2 cellular contexts compared by ENCODE assay signal in genomic region chr22:43100223-43100622, GRCh38.
TF ChIP-seq lines count a peak whose summit lies in the region.

No MANE protein-coding gene starts in this region.

TF ChIP-seq in GM12878, 131 proteins besides CTCF, POLR2A, EP300 and RAD21:
- TF ChIP-seq BHLHE40 (IDR thresholded peaks at IDR 0.05; ENCODE audit: borderline replicate concordance in 1 of 2, low read depth in 2 of 2, low read length in 1 of 2), result peak in 1 of 2 experiments; percentile 18; a peak in 1 of 4 replicates
- no peak for TF ChIP-seq BMI1 (IDR thresholded peaks at IDR 0.05; ENCODE audit: borderline replicate concordance)
- peak; percentile 13; the same call in 1 of the 2 replicates for TF ChIP-seq RUNX3 (IDR thresholded peaks at IDR 0.05; ENCODE audit: low read length)
- TF ChIP-seq, protein P1, sequence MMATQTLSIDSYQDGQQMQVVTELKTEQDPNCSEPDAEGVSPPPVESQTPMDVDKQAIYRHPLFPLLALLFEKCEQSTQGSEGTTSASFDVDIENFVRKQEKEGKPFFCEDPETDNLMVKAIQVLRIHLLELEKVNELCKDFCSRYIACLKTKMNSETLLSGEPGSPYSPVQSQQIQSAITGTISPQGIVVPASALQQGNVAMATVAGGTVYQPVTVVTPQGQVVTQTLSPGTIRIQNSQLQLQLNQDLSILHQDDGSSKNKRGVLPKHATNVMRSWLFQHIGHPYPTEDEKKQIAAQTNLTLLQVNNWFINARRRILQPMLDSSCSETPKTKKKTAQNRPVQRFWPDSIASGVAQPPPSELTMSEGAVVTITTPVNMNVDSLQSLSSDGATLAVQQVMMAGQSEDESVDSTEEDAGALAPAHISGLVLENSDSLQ (IDR thresholded peaks at IDR 0.05), result 0 out of 2 replicates have a peak, but pooled peaks have one; percentile 16
- no peak for TF ChIP-seq SIN3A (IDR thresholded peaks at IDR 0.05; ENCODE audit: low read depth, low read length)
- TF ChIP-seq EED (IDR thresholded peaks at IDR 0.05; ENCODE audit: low read depth), result peak; percentile 25; the same call in 1 of the 2 replicates
- no peak for TF ChIP-seq SIX5 (IDR thresholded peaks at IDR 0.05; ENCODE audit: low read depth, low read length, severe bottlenecking)

TF ChIP-seq in SK-N-SH treated with all-trans-retinoic acid at 6 μM for 48 hours, 23 proteins besides CTCF, POLR2A, EP300 and RAD21:
- TF ChIP-seq CSDC2 (CRISPR knock-in tag; IDR thresholded peaks at IDR 0.05) (no peak), GLIS3 (CRISPR knock-in tag; IDR thresholded peaks at IDR 0.05) (no peak), ZC3H10 (CRISPR knock-in tag; IDR thresholded peaks at IDR 0.05) (no peak), RARB (CRISPR knock-in tag; IDR thresholded peaks at IDR 0.05) (no peak), PATZ1 (CRISPR knock-in tag; IDR thresholded peaks at IDR 0.05; ENCODE audit: borderline replicate concordance) (no peak), ZFP3 (CRISPR knock-in tag; IDR thresholded peaks at IDR 0.05) (no peak), ZFP30 (CRISPR knock-in tag; IDR thresholded peaks at IDR 0.05) (no peak), TOX (CRISPR knock-in tag; IDR thresholded peaks at IDR 0.05; ENCODE audit: borderline replicate concordance) (no peak), TCF4 (CRISPR knock-in tag; IDR thresholded peaks at IDR 0.05; ENCODE audit: borderline replicate concordance) (no peak), OSR1 (CRISPR knock-in tag; IDR thresholded peaks at IDR 0.05) (no peak), PPARA (CRISPR knock-in tag; IDR thresholded peaks at IDR 0.05; ENCODE audit: borderline replicate concordance) (no peak), ISL1 (CRISPR knock-in tag; IDR thresholded peaks at IDR 0.05) (no peak)
- TF ChIP-seq, protein P2, sequence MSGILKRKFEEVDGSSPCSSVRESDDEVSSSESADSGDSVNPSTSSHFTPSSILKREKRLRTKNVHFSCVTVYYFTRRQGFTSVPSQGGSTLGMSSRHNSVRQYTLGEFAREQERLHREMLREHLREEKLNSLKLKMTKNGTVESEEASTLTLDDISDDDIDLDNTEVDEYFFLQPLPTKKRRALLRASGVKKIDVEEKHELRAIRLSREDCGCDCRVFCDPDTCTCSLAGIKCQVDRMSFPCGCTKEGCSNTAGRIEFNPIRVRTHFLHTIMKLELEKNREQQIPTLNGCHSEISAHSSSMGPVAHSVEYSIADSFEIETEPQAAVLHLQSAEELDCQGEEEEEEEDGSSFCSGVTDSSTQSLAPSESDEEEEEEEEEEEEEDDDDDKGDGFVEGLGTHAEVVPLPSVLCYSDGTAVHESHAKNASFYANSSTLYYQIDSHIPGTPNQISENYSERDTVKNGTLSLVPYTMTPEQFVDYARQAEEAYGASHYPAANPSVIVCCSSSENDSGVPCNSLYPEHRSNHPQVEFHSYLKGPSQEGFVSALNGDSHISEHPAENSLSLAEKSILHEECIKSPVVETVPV (CRISPR knock-in tag; IDR thresholded peaks at IDR 0.05), result no peak
- TF ChIP-seq, protein P3, sequence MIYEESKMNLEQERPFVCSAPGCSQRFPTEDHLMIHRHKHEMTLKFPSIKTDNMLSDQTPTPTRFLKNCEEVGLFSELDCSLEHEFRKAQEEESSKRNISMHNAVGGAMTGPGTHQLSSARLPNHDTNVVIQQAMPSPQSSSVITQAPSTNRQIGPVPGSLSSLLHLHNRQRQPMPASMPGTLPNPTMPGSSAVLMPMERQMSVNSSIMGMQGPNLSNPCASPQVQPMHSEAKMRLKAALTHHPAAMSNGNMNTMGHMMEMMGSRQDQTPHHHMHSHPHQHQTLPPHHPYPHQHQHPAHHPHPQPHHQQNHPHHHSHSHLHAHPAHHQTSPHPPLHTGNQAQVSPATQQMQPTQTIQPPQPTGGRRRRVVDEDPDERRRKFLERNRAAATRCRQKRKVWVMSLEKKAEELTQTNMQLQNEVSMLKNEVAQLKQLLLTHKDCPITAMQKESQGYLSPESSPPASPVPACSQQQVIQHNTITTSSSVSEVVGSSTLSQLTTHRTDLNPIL (CRISPR knock-in tag; IDR thresholded peaks at IDR 0.05; ENCODE audit: low read depth), result no peak
